In genomic region chr4:56389558-56389957, GRCh38 we compare ENCODE assay signal across 15 cellular contexts. TPM values are rescaled to one million over a fixed set of nuclear protein-coding genes. Genes with fewer than 3 reads are reported as not detected.
A peak's percentile ranks its signal among the peaks of the same experiment; 100 is the strongest.
DNase-seq lines count a peak whose midpoint lies in the region; ATAC-seq and TF ChIP-seq lines count a peak whose summit lies in the region.
"Had no signal": no experiment of that assay in that cellular context is flagged by ENCODE, and none has a peak within 500 bp of the region (broad histone marks: within the 10 kb centered on the region; RNA-seq: fewer than 3 reads in every experiment).

No MANE protein-coding gene starts in this region.

- H4K20me1 ChIP-seq in KMS-11 (ENCODE audit: insufficient read depth): no peaks in the 10 kb centered on the region; the same call in 1 of the 2 replicates

- CTCF ChIA-PET in activated CD4-positive, alpha-beta T cell treated with anti-CD3 and anti-CD28 coated beads for 36 hours (lab: Charles Lee): interaction anchor here (1.6 kb wide), 1 partner anchor 36 kb away, joined by 4 read pairs; no protein-coding TSS in a partner anchor

- intact Hi-C loops in activated CD4-positive, alpha-beta T cell treated with anti-CD3 and anti-CD28 coated beads for 36 hours (cut with DNase I, micrococcal nuclease): loop anchor here in 1 of 2 experiments (5.0 kb wide), 2 partner anchors 442 to 588 kb away; partner anchors contain the start of genes CEP135, NOA1 and POLR2B
- intact Hi-C loops in sciatic nerve (cut with DNase I): no loop called here

- peaks cover 6% of the 10 kb centered on the region for H3K36me3 Mint-ChIP-seq in activated CD4-positive, alpha-beta T cell treated with anti-CD3 and anti-CD28 coated beads for 36 hours (ENCODE audit: low read depth)
- H3K36me3 Mint-ChIP-seq in activated naive CD8-positive, alpha-beta T cell: peaks cover 2% of the 10 kb centered on the region
- H3K36me3 Mint-ChIP-seq in nephron progenitor cell (ENCODE audit: low read depth): peaks cover 14% of the 10 kb centered on the region

- no peak overlapping the region for H3K9ac ChIP-seq in KMS-11

- peaks cover 41% of the 10 kb centered on the region for H3K4me1 ChIP-seq in KMS-11 (ENCODE audit: low read depth, poor library complexity, severe bottlenecking)

- no peaks in the 10 kb centered on the region for H3K36me3 ChIP-seq in KMS-11 (ENCODE audit: insufficient read depth)
- H3K36me3 ChIP-seq: colonic mucosa, tibial artery had no signal

- H3K4me3 ChIP-seq in KMS-11 (IDR thresholded peaks at IDR 0.05; ENCODE audit: insufficient read depth, low read depth, low read length): no peak overlapping the region
- H3K4me3 ChIP-seq: colonic mucosa had no signal

- no peak overlapping the region for H3K4me3 Mint-ChIP-seq in activated CD4-positive, alpha-beta T cell treated with anti-CD3 and anti-CD28 coated beads for 36 hours
- H3K4me3 Mint-ChIP-seq in activated naive CD8-positive, alpha-beta T cell: peak overlapping the region; percentile 90
- H3K4me3 Mint-ChIP-seq in nephron progenitor cell: peak overlapping the region; percentile 92

- H3K27me3 ChIP-seq in KMS-11 (ENCODE audit: insufficient read depth, low read depth): no peaks in the 10 kb centered on the region
- H3K27me3 ChIP-seq: colonic mucosa, tibial artery had no signal

- no peak overlapping the region; the same call in 1 of the 2 replicates for H3K27ac ChIP-seq in KMS-11
- H3K27ac ChIP-seq: colonic mucosa, RWPE1 had no signal

- no peaks in the 10 kb centered on the region for H3K9me3 Mint-ChIP-seq in activated CD4-positive, alpha-beta T cell treated with anti-CD3 and anti-CD28 coated beads for 36 hours (ENCODE audit: low read depth)
- no peaks in the 10 kb centered on the region for H3K9me3 Mint-ChIP-seq in activated naive CD8-positive, alpha-beta T cell (ENCODE audit: low read depth)
- peaks cover 4% of the 10 kb centered on the region for H3K9me3 Mint-ChIP-seq in nephron progenitor cell

- H3K4me2 ChIP-seq in KMS-11: peak overlapping the region; percentile 79; the same call in 1 of the 2 replicates

- POLR2A ChIA-PET in activated CD4-positive, alpha-beta T cell treated with anti-CD3 and anti-CD28 coated beads for 36 hours (lab: Charles Lee): no interaction called here

- no peaks in the 10 kb centered on the region for H3K27me3 Mint-ChIP-seq in activated CD4-positive, alpha-beta T cell treated with anti-CD3 and anti-CD28 coated beads for 36 hours
- H3K27me3 Mint-ChIP-seq in activated naive CD8-positive, alpha-beta T cell: no peaks in the 10 kb centered on the region
- no peaks in the 10 kb centered on the region for H3K27me3 Mint-ChIP-seq in nephron progenitor cell (ENCODE audit: low read depth, poor library complexity)

- peaks cover 26% of the 10 kb centered on the region for H3K4me1 Mint-ChIP-seq in activated CD4-positive, alpha-beta T cell treated with anti-CD3 and anti-CD28 coated beads for 36 hours
- peaks cover 42% of the 10 kb centered on the region for H3K4me1 Mint-ChIP-seq in activated naive CD8-positive, alpha-beta T cell (ENCODE audit: low read depth)
- H3K4me1 Mint-ChIP-seq in nephron progenitor cell: peaks cover 40% of the 10 kb centered on the region

- no peak for ATAC-seq in activated CD4-positive, alpha-beta T cell treated with anti-CD3 and anti-CD28 coated beads for 36 hours
- no peak for ATAC-seq in HG03378 (IDR thresholded peaks at IDR 0.05; ENCODE audit: unreplicated experiment)
- ATAC-seq in sciatic nerve: no peak

- DNase-seq in activated CD4-positive, alpha-beta T cell treated with anti-CD3 and anti-CD28 coated beads for 36 hours: peak; percentile 8
- DNase-seq in activated CD4-positive, alpha-beta T cell treated with anti-CD3 and anti-CD28 coated beads for 1 hour: no peak
- DNase-seq in nephron progenitor cell (no peak), sciatic nerve (ENCODE audit: low spot score) (no peak)
- DNase-seq in effector CD4-positive, alpha-beta T cell: no peak
- DNase-seq: colonic mucosa, DMS 273 treated with DMSO at 0.1 percent for 48 hours, mammary epithelial cell, NCI-H1092, NCI-H446 treated with DMSO at 0.1 percent for 48 hours, tibial artery had no signal

- H3K79me2 ChIP-seq in KMS-11 (ENCODE audit: insufficient read depth, low read depth): peaks cover 17% of the 10 kb centered on the region; the same call in 1 of the 2 replicates

- peak overlapping the region; percentile 16 for H3K27ac Mint-ChIP-seq in activated CD4-positive, alpha-beta T cell treated with anti-CD3 and anti-CD28 coated beads for 36 hours
- peak overlapping the region; percentile 72 for H3K27ac Mint-ChIP-seq in activated naive CD8-positive, alpha-beta T cell
- peak overlapping the region; percentile 92 for H3K27ac Mint-ChIP-seq in nephron progenitor cell

- TF ChIP-seq CTCF in KMS-11 (conservative IDR thresholded peaks at IDR 0.05; ENCODE audit: low read depth, low read length) (no peak), nephron progenitor cell (IDR thresholded peaks at IDR 0.05) (no peak)

- no peak overlapping the region for H2AFZ ChIP-seq in KMS-11 (ENCODE audit: low read depth)

RNA-seq across cellular contexts. Expression of gene AASDH, which starts 2.3 kb away (rescaled TPM):
- total RNA-seq in activated CD4-positive, alpha-beta T cell treated with anti-CD3 and anti-CD28 coated beads for 36 hours: 10 to 100 TPM; 13.3 to 16.4 TPM
- 16.2 TPM for total RNA-seq in sciatic nerve

RNA-seq across cellular contexts. Expression of gene PPAT, which starts 45.9 kb away (rescaled TPM):
- total RNA-seq in activated CD4-positive, alpha-beta T cell treated with anti-CD3 and anti-CD28 coated beads for 36 hours: 10 to 100 TPM; 36.8 to 48.2 TPM
- 8.6 TPM for total RNA-seq in sciatic nerve

RNA-seq across cellular contexts. Expression of gene PAICS, which starts 46.5 kb away (rescaled TPM):
- 100 to 1,000 TPM; 369 to 437 TPM for total RNA-seq in activated CD4-positive, alpha-beta T cell treated with anti-CD3 and anti-CD28 coated beads for 36 hours
- 28.7 TPM for total RNA-seq in sciatic nerve

Comparison
In these comparisons a context has a peak if more than half of its experiments do, and no peak if none do; other contexts are left out.
1. H3K27ac Mint-ChIP-seq: peak in every context shown above with its lines; median percentile 92 in nephron progenitor cell; 72 in activated naive CD8-positive, alpha-beta T cell; 16 in activated CD4-positive, alpha-beta T cell treated with anti-CD3 and anti-CD28 coated beads for 36 hours.
2. RNA of gene PAICS, which starts 46.5 kb away (total RNA-seq): 369 to 437 TPM in activated CD4-positive, alpha-beta T cell treated with anti-CD3 and anti-CD28 coated beads for 36 hours; 28.7 TPM in sciatic nerve (single experiment); every median in the first group is over 10 times any median in the second.